Comparison of ENCODE assay signal across 9 cellular contexts in genomic region chr6:21808045-21808470, GRCh38.
DNase-seq lines count a peak whose midpoint lies in the region; TF ChIP-seq lines count a peak whose summit lies in the region.
"Had no signal": no experiment of that assay in that cellular context is flagged by ENCODE, and none has a peak within 500 bp of the region (broad histone marks: within the 10 kb centered on the region; RNA-seq: fewer than 3 reads in every experiment).

No MANE protein-coding gene starts in this region.

- H3K79me2 ChIP-seq in OCI-LY7 (ENCODE audit: insufficient read depth, low read depth, low read length), result no peaks in the 10 kb centered on the region

- no peaks in the 10 kb centered on the region for H3K9me3 ChIP-seq in OCI-LY7 (ENCODE audit: low read length)

- H3K4me1 ChIP-seq in rectal smooth muscle tissue (ENCODE audit: control insufficient read depth, insufficient read depth, low read length) (peaks cover 12% of the 10 kb centered on the region), OCI-LY7 (ENCODE audit: insufficient read depth, low read length, poor library complexity, severe bottlenecking) (no peaks in the 10 kb centered on the region)

- H4K20me1 ChIP-seq in OCI-LY7 (ENCODE audit: insufficient read depth, low read length), result no peaks in the 10 kb centered on the region

- intact Hi-C loops in OCI-LY7 (cut with micrococcal nuclease; ENCODE audit: unreplicated experiment), result no loop called here

- no peak overlapping the region for H2AFZ ChIP-seq in OCI-LY7 (ENCODE audit: low read length)

- no peak overlapping the region for H3K4me2 ChIP-seq in OCI-LY7 (ENCODE audit: low read length)

- H3K36me3 ChIP-seq in rectal smooth muscle tissue (ENCODE audit: control insufficient read depth, insufficient read depth, low read length) (no peaks in the 10 kb centered on the region), OCI-LY7 (ENCODE audit: insufficient read depth, low read length) (no peaks in the 10 kb centered on the region)

- POLR2A ChIA-PET in OCI-LY7 (lab: Charles Lee), result interaction anchor here (0.5 kb wide), 1 partner anchor 26 kb away, joined by 8 read pairs; no protein-coding TSS in a partner anchor

- H3K9me2 ChIP-seq in OCI-LY7 (ENCODE audit: insufficient read depth, low read length), result no peaks in the 10 kb centered on the region

- no peak for TF ChIP-seq CTCF in OCI-LY7 (conservative IDR thresholded peaks at IDR 0.05; ENCODE audit: low read length)

- BruUV-seq in OCI-LY7 (replicated peaks; lab: Mats Ljungman, UMichigan), result no TSS peak

- no peaks in the 10 kb centered on the region for H3K27me3 ChIP-seq in rectal smooth muscle tissue (ENCODE audit: control insufficient read depth, insufficient read depth, low read length)

- CTCF ChIA-PET in OCI-LY7 (lab: Charles Lee; ENCODE audit: unreplicated experiment), result no interaction called here

- H3K4me3 ChIP-seq in rectal smooth muscle tissue (ENCODE audit: low read length), result no peak overlapping the region
- no peak overlapping the region for H3K4me3 ChIP-seq in OCI-LY7 (ENCODE audit: low read depth, low read length, poor library complexity, severe bottlenecking)

- no peak overlapping the region for H3K9ac ChIP-seq in rectal smooth muscle tissue (ENCODE audit: low read length)

- DNase-seq in GM03348 (ENCODE audit: low spot score) (peak; percentile 75), T1000 (lab: John Stamatoyannopoulos, UW) (peak; percentile 42), foreskin melanocyte (peak; percentile 6), inferior parietal cortex (ENCODE audit: extremely low spot score) (no peak), NCI-H146 (lab: John Stamatoyannopoulos, UW) (no peak), OCI-LY7 (ENCODE audit: low spot score) (no peak)
- no peak for DNase-seq in stimulated activated CD4-positive, alpha-beta T cell treated with anti-CD3 and anti-CD28 coated beads, Interleukin-4, amount 100 ng/mL, for 4 hours
- DNase-seq: naive thymus-derived CD4-positive, alpha-beta T cell had no signal

- H3K27ac ChIP-seq in rectal smooth muscle tissue (ENCODE audit: low read depth, low read length) (peak overlapping the region; percentile 81), OCI-LY7 (ENCODE audit: low read depth, low read length, poor library complexity, severe bottlenecking) (no peak overlapping the region)

Comparison
In these comparisons a context has a peak if more than half of its experiments do, and no peak if none do; other contexts are left out.
1. DNase-seq: peak in GM03348 (single experiment), T1000 (single experiment) and foreskin melanocyte (single experiment); none in inferior parietal cortex (single experiment), stimulated activated CD4-positive, alpha-beta T cell treated with anti-CD3 and anti-CD28 coated beads, Interleukin-4, amount 100 ng/mL, for 4 hours (0 of 2), NCI-H146 (single experiment) and OCI-LY7 (single experiment).